ENCODE assay signal across 10 cellular contexts in genomic region chr12:47772738-47773061, GRCh38. TPM values are rescaled to one million over a fixed set of nuclear protein-coding genes. Genes with fewer than 3 reads are reported as not detected.
A peak's percentile ranks its signal among the peaks of the same experiment; 100 is the strongest.
DNase-seq lines count a peak whose midpoint lies in the region; ATAC-seq and TF ChIP-seq lines count a peak whose summit lies in the region.
"Had no signal": no experiment of that assay in that cellular context is flagged by ENCODE, and none has a peak within 500 bp of the region (broad histone marks: within the 10 kb centered on the region; RNA-seq: fewer than 3 reads in every experiment).

No MANE protein-coding gene starts in this region.

- no peak overlapping the region for H2BK120ac ChIP-seq in trophoblast cell (ENCODE audit: insufficient read depth, low read length, poor library complexity)

- H3K27ac ChIP-seq in PC-9 (no peak overlapping the region), trophoblast cell (ENCODE audit: low read depth, low read length) (no peak overlapping the region)

- H2AFZ ChIP-seq in PC-9 = no peak overlapping the region
- no peak overlapping the region for H2AFZ ChIP-seq in trophoblast cell (ENCODE audit: insufficient read depth, low read length, poor library complexity)

- H4K91ac ChIP-seq in trophoblast cell (ENCODE audit: low read depth, low read length) = no peak overlapping the region

- H3K4me1 ChIP-seq in PC-9 (replicated peaks; ENCODE audit: insufficient read depth) (peaks cover 68% of the 10 kb centered on the region), trophoblast cell (ENCODE audit: control insufficient read depth in 1 of 2, insufficient read depth in 2 of 2, low read length in 2 of 2) (peaks cover 17 to 32% of the 10 kb centered on the region in 2 experiments)

- peaks cover 44% of the 10 kb centered on the region for H3F3A ChIP-seq in PC-9 (ENCODE audit: insufficient read depth, low read depth)

- TF ChIP-seq CTCF in Calu3 (IDR thresholded peaks at IDR 0.05; ENCODE audit: unreplicated experiment) = no peak
- TF ChIP-seq CTCF in PC-9 (conservative IDR thresholded peaks at IDR 0.05) = no peak
- TF ChIP-seq CTCF in epithelial cell of esophagus (IDR thresholded peaks at IDR 0.05; ENCODE audit: insufficient read depth, low read depth, low read length, missing control alignments) = no peak

- peak overlapping the region; percentile 70 for H3K9ac ChIP-seq in trophoblast cell (ENCODE audit: low read length)

- peak overlapping the region; percentile 37 for H3K27ac Mint-ChIP-seq in Calu3 (ENCODE audit: unreplicated experiment)

- no peak for ATAC-seq in HG03039 (IDR thresholded peaks at IDR 0.05; ENCODE audit: unreplicated experiment)
- no peak for ATAC-seq in HG03432 (IDR thresholded peaks at IDR 0.05; ENCODE audit: unreplicated experiment)

- H3K79me2 ChIP-seq in PC-9 (ENCODE audit: low read depth) = peaks cover 38% of the 10 kb centered on the region
- H3K79me2 ChIP-seq in trophoblast cell (ENCODE audit: control insufficient read depth, insufficient read depth, low read length, poor library complexity) = no peaks in the 10 kb centered on the region

- H3K79me1 ChIP-seq in trophoblast cell (ENCODE audit: low read length) = peaks cover 19% of the 10 kb centered on the region

- H4K12ac ChIP-seq in trophoblast cell (ENCODE audit: low read depth, low read length) = no peak overlapping the region

- no peak overlapping the region for H2BK12ac ChIP-seq in trophoblast cell (ENCODE audit: low read length)

- BruUV-seq in Calu3 (replicated peaks; lab: Mats Ljungman, UMichigan) = no TSS peak
- no TSS peak for BruUV-seq in PC-9 (replicated peaks; lab: Mats Ljungman, UMichigan)

- H3K36me3 ChIP-seq in PC-9 (ENCODE audit: low read depth) = no peaks in the 10 kb centered on the region
- no peaks in the 10 kb centered on the region for H3K36me3 ChIP-seq in trophoblast cell (ENCODE audit: control insufficient read depth in 1 of 2, insufficient read depth in 2 of 2, low read length in 2 of 2)

- CTCF ChIA-PET in Calu3 (lab: Charles Lee) (interaction anchor here (0.9 to 1.1 kb wide), 4 partner anchors 15 to 66 kb away, joined by 3 to 4 read pairs (median 4); no protein-coding TSS in a partner anchor), PC-9 (lab: Charles Lee) (interaction anchor here (0.6 to 1.0 kb wide), 4 partner anchors 18 to 387 kb away, joined by 3 to 5 read pairs (median 4); no protein-coding TSS in a partner anchor)

- no peaks in the 10 kb centered on the region for H4K20me1 ChIP-seq in PC-9 (ENCODE audit: insufficient read depth)

- H3K27me3 ChIP-seq in PC-9 (ENCODE audit: insufficient read depth, low read depth) (no peaks in the 10 kb centered on the region), trophoblast cell (ENCODE audit: insufficient read depth, low read length) (peaks cover 8% of the 10 kb centered on the region)

- intact Hi-C loops in Calu3 (cut with micrococcal nuclease; ENCODE audit: unreplicated experiment) = no loop called here
- intact Hi-C loops in PC-9 (cut with micrococcal nuclease; ENCODE audit: unreplicated experiment) = no loop called here

- no peak overlapping the region for H2AK5ac ChIP-seq in trophoblast cell (ENCODE audit: low read length)

- H3K27me3 Mint-ChIP-seq in Calu3 (ENCODE audit: unreplicated experiment) = no peaks in the 10 kb centered on the region

- H2BK5ac ChIP-seq in trophoblast cell (ENCODE audit: low read depth, low read length, poor library complexity) = no peak overlapping the region

- H3K9me3 ChIP-seq in PC-9 (ENCODE audit: insufficient read depth, low read depth) = no peaks in the 10 kb centered on the region
- no peaks in the 10 kb centered on the region for H3K9me3 ChIP-seq in trophoblast cell (ENCODE audit: insufficient read depth, low read depth, low read length)

- POLR2A ChIA-PET in PC-9 (lab: Charles Lee; ENCODE audit: unreplicated experiment) = interaction anchor here (0.7 kb wide), 1 partner anchor 10 kb away, joined by 3 read pairs; no protein-coding TSS in a partner anchor

- H3K36me3 Mint-ChIP-seq in Calu3 (ENCODE audit: insufficient read depth, unreplicated experiment) = peaks cover 23% of the 10 kb centered on the region

- in situ Hi-C loops in G401 (cut with HindIII; ENCODE audit: low sequenced_read_pairs) = no loop called here

- peak overlapping the region; percentile 98 for H3K4me2 ChIP-seq in PC-9
- H3K4me2 ChIP-seq in trophoblast cell (ENCODE audit: low read length) = peak overlapping the region; percentile 96

- H3K9me2 ChIP-seq in PC-9 (ENCODE audit: insufficient read depth) = no peaks in the 10 kb centered on the region

- no peak overlapping the region for H3K14ac ChIP-seq in trophoblast cell (ENCODE audit: low read length)

- H3K18ac ChIP-seq in trophoblast cell (ENCODE audit: low read length) = no peak overlapping the region

- H3K9me3 Mint-ChIP-seq in Calu3 (ENCODE audit: low read depth, unreplicated experiment) = no peaks in the 10 kb centered on the region
- H3K9me3 Mint-ChIP-seq: neural crest cell had no signal

- H3K23ac ChIP-seq in trophoblast cell (ENCODE audit: low read length) = no peak overlapping the region

- H3K4me3 ChIP-seq in PC-9 (peak overlapping the region; percentile 84; the same call in 1 of the 2 replicates), epithelial cell of esophagus (ENCODE audit: low read length) (peak overlapping the region; percentile 55), trophoblast cell (ENCODE audit: low read depth, low read length) (no peak overlapping the region)

- H3K4me1 Mint-ChIP-seq in Calu3 (ENCODE audit: low read depth, unreplicated experiment) = peaks cover 9% of the 10 kb centered on the region

- H3K4ac ChIP-seq in trophoblast cell (ENCODE audit: low read depth, low read length) = no peak overlapping the region

- no peak for DNase-seq in Calu3
- DNase-seq in PC-9 = no peak
- DNase-seq in epithelial cell of esophagus (ENCODE audit: low read depth) = no peak
- no peak for DNase-seq in trophoblast cell
- DNase-seq in stimulated activated naive CD4-positive, alpha-beta T cell (lab: John Stamatoyannopoulos, UW) = no peak
- DNase-seq in G401 (ENCODE audit: low spot score) = no peak

- peak overlapping the region; percentile 67 for H4K8ac ChIP-seq in trophoblast cell (ENCODE audit: low read depth, low read length)

- H3K4me3 Mint-ChIP-seq in Calu3 (ENCODE audit: low read depth, unreplicated experiment) = peak overlapping the region; percentile 86
- H3K4me3 Mint-ChIP-seq: neural crest cell had no signal

- no CpG with 5 or more reads among the region's 17 CpGs for WGBS in trophoblast cell (ENCODE audit: extremely low coverage, insufficient coverage, insufficient read length)

RNA-seq across cellular contexts. Expression of gene SLC48A1, which starts 0.3 kb away (rescaled TPM):
- total RNA-seq in Calu3 (2022) = 17.0 and 17.2 TPM in 2 replicates
- 76.4 and 108 TPM in 2 replicates for total RNA-seq in PC-9 (2021)
- 4.7 and 4.8 TPM in 2 replicates for polyA plus RNA-seq in trophoblast cell (2013)
- 32.3 and 34.4 TPM in 2 replicates for total RNA-seq in G401 (2014; rRNA removed; shearing (Covaris generic))

RNA-seq across cellular contexts. Expression of gene RAPGEF3, which starts 14.0 kb away (rescaled TPM):
- total RNA-seq in Calu3 (2022) (8.2 and 11.0 TPM in 2 replicates), PC-9 (2021) (4.1 and 5.7 TPM in 2 replicates)
- polyA plus RNA-seq in trophoblast cell (2013) = 0.68 and 0.78 TPM in 2 replicates
- 6.1 and 9.0 TPM in 2 replicates for total RNA-seq in G401 (2014; rRNA removed; shearing (Covaris generic))

RNA-seq across cellular contexts. Expression of gene HDAC7, which starts 47.0 kb away (rescaled TPM):
- total RNA-seq in Calu3 (2022) (41.8 and 44.0 TPM in 2 replicates), PC-9 (2021) (106 and 114 TPM in 2 replicates)
- polyA plus RNA-seq in trophoblast cell (2013) = 47.8 and 51.3 TPM in 2 replicates
- total RNA-seq in G401 (2014; rRNA removed; shearing (Covaris generic)) = 26.8 and 46.8 TPM in 2 replicates

RNA-seq across cellular contexts. Expression of gene ENDOU, which starts 47.4 kb away (rescaled TPM):
- total RNA-seq in Calu3 (2022) (0.42 TPM in 1 of 2 replicates, not detected in the other), PC-9 (2021) (0.25 and 0.39 TPM in 2 replicates)
- polyA plus RNA-seq in trophoblast cell (2013) = 26.2 and 28.2 TPM in 2 replicates
- 1.9 TPM in 1 of 2 replicates, not detected in the other for total RNA-seq in G401 (2014; rRNA removed; shearing (Covaris generic))
- total RNA-seq: neural crest cell, SK-MEL-5 had no signal
